In genomic region chr5:135289651-135290050, GRCh38 we compare ENCODE assay signal across 19 cellular contexts.
DNase-seq lines count a peak whose midpoint lies in the region; ATAC-seq and TF ChIP-seq lines count a peak whose summit lies in the region.
"Had no signal": no experiment of that assay in that cellular context is flagged by ENCODE, and none has a peak within 500 bp of the region (broad histone marks: within the 10 kb centered on the region; RNA-seq: fewer than 3 reads in every experiment).

No MANE protein-coding gene starts in this region.

- DNase-seq in HEK293T (ENCODE audit: extremely low spot score) (no peak), left colon (no peak), lower lobe of right lung (no peak), dorsolateral prefrontal cortex (no peak)
- no peak for DNase-seq in activated CD4-positive, alpha-beta memory T cell treated with anti-CD3 and anti-CD28 coated beads, Interleukin-2, amount 10 ng/mL, durations not matched to agents 7 days and 5 days
- DNase-seq: ACHN; BE2C; C1 segment of cervical spinal cord; CD4-positive, alpha-beta T cell; DMS79 treated with DMSO at 0.1 percent for 48 hours; GM23248; HFFc6 had no signal

- H3K4me1 Mint-ChIP-seq in activated CD4-positive, alpha-beta memory T cell treated with anti-CD3 and anti-CD28 coated beads, Interleukin-2, amount 10 ng/mL, durations not matched to agents 7 days and 5 days: no peaks in the 10 kb centered on the region

- H3K27ac ChIP-seq in C4-2B (peak overlapping the region; percentile 82), VCaP (peak overlapping the region; percentile 16; the same call in 1 of the 2 replicates), lower lobe of right lung (no peak overlapping the region), dorsolateral prefrontal cortex (no peak overlapping the region)
- H3K27ac ChIP-seq: GM23248, KMS-11 had no signal

- no peaks in the 10 kb centered on the region for H3K9me3 Mint-ChIP-seq in activated CD4-positive, alpha-beta memory T cell treated with anti-CD3 and anti-CD28 coated beads, Interleukin-2, amount 10 ng/mL, durations not matched to agents 7 days and 5 days
- H3K9me3 Mint-ChIP-seq: CD4-positive, alpha-beta T cell had no signal

- POLR2A ChIA-PET in HEK293T (lab: Yijun Ruan, JAX): no interaction called here
- POLR2A ChIA-PET in activated CD4-positive, alpha-beta memory T cell treated with anti-CD3 and anti-CD28 coated beads, Interleukin-2, amount 10 ng/mL, durations not matched to agents 7 days and 5 days (lab: Charles Lee): no interaction called here

- H3K36me3 ChIP-seq in lower lobe of right lung: no peaks in the 10 kb centered on the region
- H3K36me3 ChIP-seq: BE2C, HAP-1 had no signal

- ATAC-seq in left colon (peak; percentile 33), lower lobe of right lung (no peak), GM21786 (IDR thresholded peaks at IDR 0.05; ENCODE audit: unreplicated experiment) (no peak)
- ATAC-seq: GM12878, HepG2 had no signal

- H3K27me3 ChIP-seq in lower lobe of right lung (ENCODE audit: low read depth) (no peaks in the 10 kb centered on the region), dorsolateral prefrontal cortex (peaks cover 0 to 9% (median 0%) of the 10 kb centered on the region in 45 donors)
- H3K27me3 ChIP-seq: BE2C had no signal

- no peaks in the 10 kb centered on the region for H3K36me3 Mint-ChIP-seq in activated CD4-positive, alpha-beta memory T cell treated with anti-CD3 and anti-CD28 coated beads, Interleukin-2, amount 10 ng/mL, durations not matched to agents 7 days and 5 days (ENCODE audit: low read depth)

- peaks cover 59% of the 10 kb centered on the region for H3K27me3 Mint-ChIP-seq in activated CD4-positive, alpha-beta memory T cell treated with anti-CD3 and anti-CD28 coated beads, Interleukin-2, amount 10 ng/mL, durations not matched to agents 7 days and 5 days

- H3K4me3 Mint-ChIP-seq in activated CD4-positive, alpha-beta memory T cell treated with anti-CD3 and anti-CD28 coated beads, Interleukin-2, amount 10 ng/mL, durations not matched to agents 7 days and 5 days: no peak overlapping the region
- H3K4me3 Mint-ChIP-seq: CD4-positive, alpha-beta T cell; HFFc6 had no signal

- CTCF ChIA-PET in HEK293T (lab: Yijun Ruan, JAX): no interaction called here
- CTCF ChIA-PET in activated CD4-positive, alpha-beta memory T cell treated with anti-CD3 and anti-CD28 coated beads, Interleukin-2, amount 10 ng/mL, durations not matched to agents 7 days and 5 days (lab: Charles Lee): no interaction called here

- no peak for TF ChIP-seq CTCF in C4-2B (conservative IDR thresholded peaks at IDR 0.05)
- TF ChIP-seq CTCF in VCaP (conservative IDR thresholded peaks at IDR 0.05): no peak
- no peak for TF ChIP-seq CTCF in lower lobe of right lung (IDR thresholded peaks at IDR 0.05)
- no peak for TF ChIP-seq CTCF in dorsolateral prefrontal cortex (IDR thresholded peaks at IDR 0.05 in 54 of 56, conservative IDR thresholded peaks at IDR 0.05 in 2 of 56; ENCODE audit: low read depth in 1 of 56, partially characterized antibody in 56 of 56)

- H3K27ac Mint-ChIP-seq in activated CD4-positive, alpha-beta memory T cell treated with anti-CD3 and anti-CD28 coated beads, Interleukin-2, amount 10 ng/mL, durations not matched to agents 7 days and 5 days: no peak overlapping the region
- H3K27ac Mint-ChIP-seq: CD4-positive, alpha-beta T cell; HFFc6 had no signal

- H3K4me3 ChIP-seq in lower lobe of right lung (no peak overlapping the region), dorsolateral prefrontal cortex (no peak overlapping the region)
- H3K4me3 ChIP-seq: GM12878, GM23248, HAP-1 had no signal

- no peaks in the 10 kb centered on the region for H3K4me1 ChIP-seq in lower lobe of right lung
- H3K4me1 ChIP-seq: BE2C, HAP-1 had no signal

- H3K9me3 ChIP-seq in lower lobe of right lung: no peaks in the 10 kb centered on the region
- H3K9me3 ChIP-seq: BE2C, HAP-1 had no signal

- intact Hi-C loops in left colon (cut with DNase I, micrococcal nuclease) (no loop called here), lower lobe of right lung (cut with DNase I) (no loop called here), dorsolateral prefrontal cortex (cut with DNase I) (no loop called here)

TF ChIP-seq in HEK293T, 16 proteins besides CTCF, POLR2A, EP300 and RAD21:
- TF ChIP-seq CTBP1 (IDR thresholded peaks at IDR 0.05; ENCODE audit: borderline replicate concordance): peak; percentile 29; the same call in 1 of the 2 replicates
- TF ChIP-seq, protein P1, sequence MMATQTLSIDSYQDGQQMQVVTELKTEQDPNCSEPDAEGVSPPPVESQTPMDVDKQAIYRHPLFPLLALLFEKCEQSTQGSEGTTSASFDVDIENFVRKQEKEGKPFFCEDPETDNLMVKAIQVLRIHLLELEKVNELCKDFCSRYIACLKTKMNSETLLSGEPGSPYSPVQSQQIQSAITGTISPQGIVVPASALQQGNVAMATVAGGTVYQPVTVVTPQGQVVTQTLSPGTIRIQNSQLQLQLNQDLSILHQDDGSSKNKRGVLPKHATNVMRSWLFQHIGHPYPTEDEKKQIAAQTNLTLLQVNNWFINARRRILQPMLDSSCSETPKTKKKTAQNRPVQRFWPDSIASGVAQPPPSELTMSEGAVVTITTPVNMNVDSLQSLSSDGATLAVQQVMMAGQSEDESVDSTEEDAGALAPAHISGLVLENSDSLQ (IDR thresholded peaks at IDR 0.05): peak; percentile 69
- no peak for TF ChIP-seq L3MBTL2 (conservative IDR thresholded peaks at IDR 0.05)

Comparison
In these comparisons a context has a peak if more than half of its experiments do, and no peak if none do; other contexts are left out.
1. H3K27ac ChIP-seq: peak in C4-2B (single experiment) and VCaP (single experiment); none in lower lobe of right lung (single experiment) and dorsolateral prefrontal cortex (0 of 59).